Comparison of ENCODE assay signal across 8 cellular contexts in genomic region chr1:203796223-203796747, GRCh38. TPM values are rescaled to one million over a fixed set of nuclear protein-coding genes. Genes with fewer than 3 reads are reported as not detected.
DNase-seq lines count a peak whose midpoint lies in the region; ATAC-seq and TF ChIP-seq lines count a peak whose summit lies in the region.

No MANE protein-coding gene starts in this region.

- peak overlapping the region; percentile 94 for H3K27ac Mint-ChIP-seq in activated CD4-positive, alpha-beta memory T cell treated with anti-CD3 and anti-CD28 coated beads for 36 hours

- intact Hi-C loops in IMR-90 (cut with micrococcal nuclease), result loop anchor here (5.0 kb wide), 1 partner anchor 239 kb away; no protein-coding TSS in a partner anchor
- intact Hi-C loops in activated CD4-positive, alpha-beta memory T cell treated with anti-CD3 and anti-CD28 coated beads for 36 hours (cut with micrococcal nuclease), result loop anchor here (5.0 to 10.0 kb wide), 4 partner anchors 144 to 616 kb away; partner anchors contain the start of genes ATP2B4 and PPP1R15B
- intact Hi-C loops in uterus (cut with DNase I; ENCODE audit: low total_unique reads), result no loop called here

- H2BK5ac ChIP-seq in IMR-90 (ENCODE audit: low read depth, low read length, poor library complexity, severe bottlenecking), result peak overlapping the region; percentile 83

- H3K4ac ChIP-seq in IMR-90 (ENCODE audit: low read depth, low read length), result peak overlapping the region; percentile 95

- H3K9me1 ChIP-seq in IMR-90 (ENCODE audit: insufficient read depth, low read length), result peaks cover 10% of the 10 kb centered on the region

- peak overlapping the region; percentile 86 for H3K4me3 ChIP-seq in IMR-90 (ENCODE audit: insufficient read depth, low read depth, low read length)
- H3K4me3 ChIP-seq in neural cell (ENCODE audit: low read length), result peak overlapping the region; percentile 72
- H3K4me3 ChIP-seq in uterus, result peak overlapping the region; percentile 63 to 73

- H3K79me2 ChIP-seq in neural cell (replicated peaks; ENCODE audit: insufficient read depth, low read length), result peaks cover 52% of the 10 kb centered on the region

- H3K9me3 Mint-ChIP-seq in activated CD4-positive, alpha-beta memory T cell treated with anti-CD3 and anti-CD28 coated beads for 36 hours, result no peaks in the 10 kb centered on the region

- H4K91ac ChIP-seq in IMR-90 (ENCODE audit: insufficient read depth, low read depth, low read length), result peak overlapping the region; percentile 93

- no peak overlapping the region for H2BK15ac ChIP-seq in IMR-90 (ENCODE audit: low read depth, low read length)

- CTCF ChIA-PET in IMR-90 (lab: Yijun Ruan, JAX), result no interaction called here
- CTCF ChIA-PET in activated CD4-positive, alpha-beta memory T cell treated with anti-CD3 and anti-CD28 coated beads for 36 hours (lab: Charles Lee), result no interaction called here

- peak overlapping the region; percentile 92 for H2AK5ac ChIP-seq in IMR-90 (ENCODE audit: low read depth, low read length)

- peaks cover 12% of the 10 kb centered on the region for H3K4me1 ChIP-seq in IMR-90 (ENCODE audit: control insufficient read depth, insufficient read depth, low read length)
- peaks cover 7 to 8% of the 10 kb centered on the region in 2 donors for H3K4me1 ChIP-seq in uterus

- TF ChIP-seq CTCF in IMR-90 (conservative IDR thresholded peaks at IDR 0.05; ENCODE audit: low read depth, low read length), result no peak
- TF ChIP-seq CTCF in neural cell (IDR thresholded peaks at IDR 0.05; ENCODE audit: poor library complexity, severe bottlenecking), result no peak
- TF ChIP-seq CTCF in uterus (IDR thresholded peaks at IDR 0.05), result no peak

- H4K5ac ChIP-seq in IMR-90 (ENCODE audit: low read depth, low read length), result peak overlapping the region; percentile 24

- H2AFZ ChIP-seq in IMR-90 (replicated peaks; ENCODE audit: low read length, poor library complexity) (peak overlapping the region; percentile 72), neural cell (ENCODE audit: low read depth, low read length) (peak overlapping the region; percentile 67)

- no peak for TF ChIP-seq EP300 in neural cell (conservative IDR thresholded peaks at IDR 0.05; ENCODE audit: poor library complexity, severe bottlenecking)

- 0% methylated on average over 4 of the region's 14 CpGs; no CpG with 5 or more reads in 1 of the 2 experiments for WGBS in IMR-90 (ENCODE audit: extremely low coverage in 2 of 2, insufficient read length in 1 of 2), 2 experiments

- peaks cover 36% of the 10 kb centered on the region for H3K36me3 Mint-ChIP-seq in activated CD4-positive, alpha-beta memory T cell treated with anti-CD3 and anti-CD28 coated beads for 36 hours

- H2AK9ac ChIP-seq in IMR-90 (replicated peaks; ENCODE audit: low read depth, low read length, poor library complexity), result peak overlapping the region; percentile 89

- H3K36me3 ChIP-seq in IMR-90 (ENCODE audit: control insufficient read depth, insufficient read depth, low read length) (peaks cover 14% of the 10 kb centered on the region), neural cell (ENCODE audit: insufficient read depth, low read length) (peaks cover 26% of the 10 kb centered on the region), uterus (no peaks in the 10 kb centered on the region)

- H3K23ac ChIP-seq in IMR-90 (ENCODE audit: low read depth, low read length), result peak overlapping the region; percentile 91

- H3K56ac ChIP-seq in IMR-90 (ENCODE audit: extremely low read depth, insufficient read depth, low read length), result peak overlapping the region; percentile 93

- peak overlapping the region; percentile 100 for H3K14ac ChIP-seq in IMR-90 (replicated peaks; ENCODE audit: low read depth, low read length)

- H3K4me1 Mint-ChIP-seq in activated CD4-positive, alpha-beta memory T cell treated with anti-CD3 and anti-CD28 coated beads for 36 hours (ENCODE audit: low read depth), result peaks cover 51% of the 10 kb centered on the region

- TF ChIP-seq POLR2A in IMR-90 (IDR thresholded peaks at IDR 0.05; ENCODE audit: low read depth, low read length), result no peak
- TF ChIP-seq POLR2A in uterus (IDR thresholded peaks at IDR 0.05), result no peak

- BruUV-seq in IMR-90 (replicated peaks; lab: Mats Ljungman, UMichigan), result no TSS peak

- H3K9me3 ChIP-seq in IMR-90 (ENCODE audit: control insufficient read depth, insufficient read depth, low read length), result peaks cover 2% of the 10 kb centered on the region; the same call in 1 of the 2 replicates
- H3K9me3 ChIP-seq in neural cell (ENCODE audit: low read length), result no peaks in the 10 kb centered on the region
- H3K9me3 ChIP-seq in uterus, result no peaks in the 10 kb centered on the region

- H3K9ac ChIP-seq in IMR-90 (ENCODE audit: low read depth, low read length) (peak overlapping the region; percentile 85), neural cell (ENCODE audit: low read length) (peak overlapping the region; percentile 91)

- peak overlapping the region; percentile 35 to 86; a peak in 3 of 4 replicates for H4K8ac ChIP-seq in IMR-90 (ENCODE audit: low read depth in 2 of 2, low read length in 2 of 2)

- H4K20me1 ChIP-seq in IMR-90 (ENCODE audit: insufficient read depth, low read length), result peaks cover 48% of the 10 kb centered on the region
- no peaks in the 10 kb centered on the region for H4K20me1 ChIP-seq in neural cell (ENCODE audit: insufficient read depth)

- POLR2A ChIA-PET in IMR-90 (lab: Charles Lee; ENCODE audit: unreplicated experiment), result no interaction called here
- POLR2A ChIA-PET in activated CD4-positive, alpha-beta memory T cell treated with anti-CD3 and anti-CD28 coated beads for 36 hours (lab: Charles Lee), result interaction anchor here (4.6 kb wide), 1 partner anchor 31 kb away, joined by 18 read pairs; the partner anchor contains the start of gene LAX1

- peaks cover 10 to 44% of the 10 kb centered on the region in 2 experiments; a peak in 3 of 4 replicates for H3K79me1 ChIP-seq in IMR-90 (ENCODE audit: low read depth in 1 of 2, low read length in 2 of 2)

- H3F3A ChIP-seq in neural cell (ENCODE audit: insufficient read depth, low read length, poor library complexity, severe bottlenecking), result no peaks in the 10 kb centered on the region

- in situ Hi-C loops in IMR-90 (cut with MboI; ENCODE audit: low sequenced_read_pairs), result no loop called here

- TF ChIP-seq RAD21 in IMR-90 (IDR thresholded peaks at IDR 0.05; ENCODE audit: low read length) (no peak), neural cell (conservative IDR thresholded peaks at IDR 0.05) (no peak)

- H3K27me3 ChIP-seq in IMR-90 (ENCODE audit: control insufficient read depth, insufficient read depth, low read length), result no peaks in the 10 kb centered on the region
- no peaks in the 10 kb centered on the region for H3K27me3 ChIP-seq in neural cell (ENCODE audit: insufficient read depth, low read depth, low read length)
- H3K27me3 ChIP-seq in uterus, result no peaks in the 10 kb centered on the region

- H2BK20ac ChIP-seq in IMR-90 (ENCODE audit: low read depth, low read length), result peak overlapping the region; percentile 46; the same call in 1 of the 2 replicates

- no peaks in the 10 kb centered on the region for H3K9me2 ChIP-seq in neural cell (ENCODE audit: insufficient read depth, low read length)

- H3K27ac ChIP-seq in IMR-90 (ENCODE audit: insufficient read depth, low read length) (peak overlapping the region; percentile 81), neural cell (ENCODE audit: low read length) (peak overlapping the region; percentile 97), uterus (peak overlapping the region; percentile 93 to 97)

- DNase-seq in SIG-M5 treated with dmso at 0.1 percent for 504 hours (lab: John Stamatoyannopoulos, UW; ENCODE audit: unreplicated experiment) (peak; percentile 61), SIG-M5 (lab: John Stamatoyannopoulos, UW) (no peak), IMR-90 (peak; percentile 26), uterus (no peak), middle frontal gyrus (ENCODE audit: extremely low spot score, low spot score) (no peak)
- DNase-seq in activated CD4-positive, alpha-beta memory T cell treated with anti-CD3 and anti-CD28 coated beads for 36 hours, result peak; percentile 48

- peak overlapping the region; percentile 91 for H3K4me2 ChIP-seq in IMR-90 (ENCODE audit: low read depth, low read length)
- peak overlapping the region; percentile 76 for H3K4me2 ChIP-seq in neural cell (ENCODE audit: low read length)

- peak overlapping the region; percentile 72 for H3K18ac ChIP-seq in IMR-90 (ENCODE audit: low read depth, low read length)

- ATAC-seq in IMR-90 (ENCODE audit: low read depth) (peak; percentile 25), esophagus mucosa (peak; percentile 19)

- H3K4me3 Mint-ChIP-seq in activated CD4-positive, alpha-beta memory T cell treated with anti-CD3 and anti-CD28 coated beads for 36 hours, result peak overlapping the region; percentile 95

- dilution Hi-C loops in IMR-90 (cut with HindIII; ENCODE audit: low sequenced_read_pairs, unreplicated experiment), result no loop called here

- peak overlapping the region; percentile 87 for H2BK120ac ChIP-seq in IMR-90 (ENCODE audit: low read depth, low read length)

- no peaks in the 10 kb centered on the region for H3K27me3 Mint-ChIP-seq in activated CD4-positive, alpha-beta memory T cell treated with anti-CD3 and anti-CD28 coated beads for 36 hours

RNA-seq across cellular contexts. Expression of gene ZBED6, which starts 0.9 kb away (rescaled TPM):
- total RNA-seq in IMR-90 (2012; rRNA removed) (16.1 and 26.2 TPM in 2 replicates), esophagus mucosa (18.5 TPM), uterus (10 to 100 TPM in 3 of 4 donors, 1 to 10 TPM in 1; 2.3 to 63.2 (median 30.6) TPM)
- polyA plus RNA-seq in IMR-90 (2012; rRNA removed) (3.8 and 4.4 TPM in 2 replicates), neural cell (5.1 and 6.4 TPM in 2 replicates)
- polyA plus RNA-seq in IMR-90 (2012; cell fraction: cytosol; rRNA removed), result 0.73 and 1.0 TPM in 2 replicates
- 1.0 and 9.8 TPM in 2 replicates for polyA plus RNA-seq in IMR-90 (2012; cell fraction: nucleus; rRNA removed; ENCODE audit: low replicate concordance)
- 10 to 100 TPM; 18.6 to 20.4 TPM for total RNA-seq in activated CD4-positive, alpha-beta memory T cell treated with anti-CD3 and anti-CD28 coated beads for 36 hours
- 18.3 and 20.8 TPM in 2 replicates for polyA minus RNA-seq in neural cell

RNA-seq across cellular contexts. Expression of gene ZC3H11A, which starts 0.9 kb away (rescaled TPM):
- total RNA-seq in IMR-90 (2012; rRNA removed), result 66.5 and 106 TPM in 2 replicates
- polyA plus RNA-seq in IMR-90 (2012; rRNA removed), result 43.6 and 52.1 TPM in 2 replicates
- 12.2 and 19.4 TPM in 2 replicates for polyA plus RNA-seq in IMR-90 (2012; cell fraction: cytosol; rRNA removed)
- polyA plus RNA-seq in IMR-90 (2012; cell fraction: nucleus; rRNA removed; ENCODE audit: low replicate concordance), result 28.0 and 118 TPM in 2 replicates
- 10 to 100 TPM; 90.2 to 91.8 TPM for total RNA-seq in activated CD4-positive, alpha-beta memory T cell treated with anti-CD3 and anti-CD28 coated beads for 36 hours
- total RNA-seq in esophagus mucosa, result 38.6 TPM
- 186 and 210 TPM in 2 replicates for polyA plus RNA-seq in neural cell
- polyA minus RNA-seq in neural cell, result 135 and 151 TPM in 2 replicates
- total RNA-seq in uterus, result 100 to 1,000 TPM in 1 of 4 donors, 10 to 100 TPM in 3; 60.9 to 179 (median 87.1) TPM

RNA-seq across cellular contexts. Expression of gene LAX1, which starts 31.3 kb away (rescaled TPM):
- total RNA-seq in IMR-90 (2012; rRNA removed) (not detected in 2 replicates), esophagus mucosa (0.84 TPM), uterus (1 to 10 TPM in 1 of 4 donors, under 1 TPM in 2, not detected in 1; 0.28 to 2.0 (median 0.61) TPM)
- polyA plus RNA-seq in IMR-90 (2012; rRNA removed) (0.03 TPM in 1 of 2 replicates, not detected in the other), neural cell (not detected in 2 replicates)
- polyA plus RNA-seq in IMR-90 (2012; cell fraction: cytosol; rRNA removed), result not detected in 2 replicates
- polyA plus RNA-seq in IMR-90 (2012; cell fraction: nucleus; rRNA removed; ENCODE audit: low replicate concordance), result 0.07 TPM in 1 of 2 replicates, not detected in the other
- total RNA-seq in activated CD4-positive, alpha-beta memory T cell treated with anti-CD3 and anti-CD28 coated beads for 36 hours, result 10 to 100 TPM; 14.0 to 14.3 TPM
- polyA minus RNA-seq in neural cell, result not detected in 2 replicates

Comparison
In these comparisons a context has a peak if more than half of its experiments do, and no peak if none do; other contexts are left out.
1. DNase-seq: peak in SIG-M5 treated with dmso at 0.1 percent for 504 hours (single experiment), IMR-90 (single experiment) and activated CD4-positive, alpha-beta memory T cell treated with anti-CD3 and anti-CD28 coated beads for 36 hours (single experiment); none in SIG-M5 (single experiment), uterus (0 of 2) and middle frontal gyrus (single experiment).
2. Peak in every context shown above with its lines, with median percentiles within 50 percentile points of each other: H3K27ac ChIP-seq and H3K4me3 ChIP-seq.